14 cellular contexts compared by ENCODE assay signal in the genomic region with DNA sequence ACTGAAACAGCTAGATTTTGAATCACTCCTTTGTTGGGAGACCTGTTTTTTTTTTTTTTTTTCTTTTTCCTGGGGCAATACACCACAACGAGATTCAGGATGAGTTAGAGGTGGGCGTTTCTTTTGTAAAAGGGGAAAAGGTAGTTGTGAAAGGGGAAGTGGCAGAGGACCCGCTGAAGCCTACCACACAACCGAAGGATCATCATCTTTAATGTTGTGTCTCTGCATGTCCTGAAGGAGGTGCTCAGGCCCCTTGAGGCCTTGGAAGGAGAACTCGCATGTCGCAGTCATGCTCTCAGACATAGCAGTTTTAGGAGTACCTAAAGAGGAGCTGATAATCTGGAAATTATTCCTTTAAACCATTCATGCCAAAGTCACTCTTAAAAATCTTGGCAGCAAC.
DNase-seq lines count a peak whose midpoint lies in the region; TF ChIP-seq lines count a peak whose summit lies in the region.
"Had no signal": no experiment of that assay in that cellular context is flagged by ENCODE, and none has a peak within 500 bp of the region (broad histone marks: within the 10 kb centered on the region; RNA-seq: fewer than 3 reads in every experiment).

No MANE protein-coding gene starts in this region.

- intact Hi-C loops in left ventricle myocardium inferior (cut with micrococcal nuclease) (no loop called here), vagina (cut with DNase I) (no loop called here)

- H3K4me1 ChIP-seq in HUES48 (ENCODE audit: control insufficient read depth, insufficient read depth, low read length): 0 out of 2 replicates have a peak, but pooled peaks cover 2% of the 10 kb centered on the region
- peaks cover 5% of the 10 kb centered on the region for H3K4me1 ChIP-seq in left ventricle myocardium inferior
- no peaks in the 10 kb centered on the region for H3K4me1 ChIP-seq in vagina
- H3K4me1 ChIP-seq: HAP-1 had no signal

- H3K4me3 ChIP-seq in GM12865 (ENCODE audit: low read depth, low read length) (no peak overlapping the region), HUES48 (ENCODE audit: low read depth, low read length) (no peak overlapping the region), left ventricle myocardium inferior (no peak overlapping the region), vagina (no peak overlapping the region)
- H3K4me3 ChIP-seq: HAP-1, mucosa of descending colon had no signal

- H3K27ac ChIP-seq in HUES48 (ENCODE audit: low read depth, low read length) (peak overlapping the region; percentile 9), left ventricle myocardium inferior (replicated peaks) (no peak overlapping the region), vagina (no peak overlapping the region)

- H3K9ac ChIP-seq in HUES48 (ENCODE audit: low read depth, low read length): no peak overlapping the region

- H3K9me3 ChIP-seq in HUES48 (ENCODE audit: control insufficient read depth, insufficient read depth, low read length) (no peaks in the 10 kb centered on the region), left ventricle myocardium inferior (replicated peaks) (no peaks in the 10 kb centered on the region), vagina (no peaks in the 10 kb centered on the region)
- H3K9me3 ChIP-seq: HAP-1, mucosa of descending colon had no signal

- H3K27me3 ChIP-seq in HUES48 (ENCODE audit: control insufficient read depth, insufficient read depth, low read length) (no peaks in the 10 kb centered on the region), left ventricle myocardium inferior (ENCODE audit: low read depth) (no peaks in the 10 kb centered on the region), vagina (no peaks in the 10 kb centered on the region)

- TF ChIP-seq CTCF in GM12865 (IDR thresholded peaks at IDR 0.05; ENCODE audit: insufficient read depth, low read depth, low read length, missing control alignments) (no peak), left ventricle myocardium inferior (IDR thresholded peaks at IDR 0.05; ENCODE audit: borderline replicate concordance) (no peak), vagina (IDR thresholded peaks at IDR 0.05) (no peak)

- DNase-seq in GM12865 (ENCODE audit: low read depth): peak; percentile 27
- peak; percentile 65 for DNase-seq in SKM-1 treated with dmso at 0.1 percent for 144 hours (lab: John Stamatoyannopoulos, UW; ENCODE audit: unreplicated experiment)
- DNase-seq in iPS-NIHi11 (ENCODE audit: low spot score): peak; percentile 44
- DNase-seq in activated CD8-positive, alpha-beta memory T cell treated with anti-CD3 and anti-CD28 coated beads, Interleukin-2, amount 50 U/mL, for 4 hours: no peak
- no peak for DNase-seq in left ventricle myocardium inferior
- no peak for DNase-seq in vagina (ENCODE audit: extremely low spot score in 2 of 2)
- no peak for DNase-seq in NCI-H2107 treated with DMSO at 0.1 percent for 48 hours (lab: John Stamatoyannopoulos, UW; ENCODE audit: unreplicated experiment)
- DNase-seq: CD8-positive, alpha-beta memory T cell; KG1; mucosa of descending colon; NCI-H446; SHP77 treated with DMSO at 0.1 percent for 48 hours had no signal

- H3K36me3 ChIP-seq in HUES48 (ENCODE audit: control insufficient read depth, insufficient read depth, low read length) (no peaks in the 10 kb centered on the region), left ventricle myocardium inferior (no peaks in the 10 kb centered on the region), vagina (no peaks in the 10 kb centered on the region)
- H3K36me3 ChIP-seq: HAP-1 had no signal

- no peak for TF ChIP-seq POLR2A in vagina (IDR thresholded peaks at IDR 0.05)

Comparison
In these comparisons a context has a peak if more than half of its experiments do, and no peak if none do; other contexts are left out.
1. DNase-seq: peak in GM12865 (single experiment), SKM-1 treated with dmso at 0.1 percent for 144 hours (single experiment) and iPS-NIHi11 (single experiment); none in activated CD8-positive, alpha-beta memory T cell treated with anti-CD3 and anti-CD28 coated beads, Interleukin-2, amount 50 U/mL, for 4 hours (single experiment), left ventricle myocardium inferior (single experiment), vagina (0 of 2) and NCI-H2107 treated with DMSO at 0.1 percent for 48 hours (single experiment).